ENCODE assay signal across 37 cellular contexts in the genomic region with DNA sequence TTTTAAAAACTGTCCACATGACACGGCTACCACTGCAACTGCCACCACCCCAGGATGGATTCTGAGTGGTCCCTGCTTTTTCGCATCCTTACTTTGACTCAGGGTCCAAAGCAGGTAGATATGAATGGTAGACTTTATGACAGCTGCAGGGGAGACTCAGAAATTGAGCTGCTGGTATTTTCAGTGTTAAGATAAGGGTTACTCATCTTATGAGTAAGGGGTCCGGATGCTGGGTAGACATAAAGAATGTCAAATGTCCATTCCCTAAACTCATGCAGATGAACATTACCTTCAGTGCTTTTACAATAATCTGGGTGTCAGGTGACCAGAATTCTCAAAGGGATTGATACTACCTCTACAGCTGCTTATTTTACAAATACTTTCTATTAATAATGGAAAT.
"Had no signal": no experiment of that assay in that cellular context is flagged by ENCODE, and none has a peak within 500 bp of the region (broad histone marks: within the 10 kb centered on the region; RNA-seq: fewer than 3 reads in every experiment).

No MANE protein-coding gene starts in this region.

- ATAC-seq: activated CD4-positive, CD25-positive, alpha-beta regulatory T cell treated with anti-CD3 and anti-CD28 coated beads, Interleukin-2, amount 50 U/mL, for 24 hours; gastrocnemius medialis; left cardiac atrium; naive thymus-derived CD4-positive, alpha-beta T cell; pancreas; psoas muscle; stimulated activated memory B cell treated with anti-CD40 and anti-IgM and Interleukin-4, amounts not matched to agents 10 μg/mL and 1 μg/mL and 100 μg/mL, for 72 hours; stimulated activated naive CD8-positive, alpha-beta T cell treated with anti-CD3 and anti-CD28 coated beads, Interleukin-15, amount 100 ng/mL, for 72 hours had no signal

- FAIRE-seq: colon, endometrium, pancreas, TTC549 had no signal

- DNase-seq: activated CD4-positive, alpha-beta T cell treated with anti-CD3 and anti-CD28 coated beads for 48 hours; activated CD4-positive, alpha-beta T cell treated with anti-CD3 and anti-CD28 coated beads, Interleukin-2, amount 50 U/mL, for 48 hours; activated CD8-positive, alpha-beta memory T cell treated with anti-CD3 and anti-CD28 coated beads for 24 hours; activated gamma-delta T cell; activated naive CD4-positive, alpha-beta T cell treated with anti-CD3 and anti-CD28 coated beads, Interleukin-2, amount 10 ng/mL, durations not matched to agents 7 days and 5 days; activated naive CD8-positive, alpha-beta T cell treated with anti-CD3 and anti-CD28 coated beads, Interleukin-2, amount 10 ng/mL, durations not matched to agents 7 days and 5 days; amniotic stem cell; dermis blood vessel endothelial cell; effector CD4-positive, alpha-beta T cell; gastrocnemius medialis; islet precursor cell; left cardiac atrium; mammary epithelial cell; naive thymus-derived CD4-positive, alpha-beta T cell; nucleus accumbens; pancreas; psoas muscle; sigmoid colon; stimulated activated CD4-positive, alpha-beta T cell treated with anti-CD3 and anti-CD28 coated beads, Interleukin-1b, Interleukin-23, amount 100 ng/mL, for 48 hours; stimulated activated CD4-positive, alpha-beta T cell treated with anti-CD3 and anti-CD28 coated beads, Interleukin-4, amount 100 ng/mL, for 4 hours; stimulated activated CD8-positive, alpha-beta memory T cell treated with anti-CD3 and anti-CD28 coated beads, Interleukin-4, amount 100 ng/mL, for 48 hours; stimulated activated naive CD8-positive, alpha-beta T cell treated with anti-CD3 and anti-CD28 coated beads, Interleukin-15, amount 100 ng/mL, for 72 hours; substantia nigra; T-helper 9 cell; upper lobe of left lung; WERI-Rb-1 had no signal

- H3K9me3 Mint-ChIP-seq: activated naive CD4-positive, alpha-beta T cell treated with anti-CD3 and anti-CD28 coated beads, Interleukin-2, amount 10 ng/mL, durations not matched to agents 7 days and 5 days; activated naive CD8-positive, alpha-beta T cell treated with anti-CD3 and anti-CD28 coated beads, Interleukin-2, amount 10 ng/mL, durations not matched to agents 7 days and 5 days; activated T-helper 1 cell treated with anti-CD3 and anti-CD28 coated beads, Interleukin-12 subunit alpha, Interleukin-12 subunit beta, Interleukin-2, Interleukin-4 antibody, amounts not matched to agents 30 ng/mL and 10 ng/mL and 1 ng/mL, durations not matched to agents 14 hours and 24 hours and 36 hours; central memory CD8-positive, alpha-beta T cell; stimulated activated memory B cell treated with anti-CD40 and anti-IgM and Interleukin-4, amounts not matched to agents 10 μg/mL and 1 μg/mL and 100 μg/mL, for 72 hours; stimulated activated naive CD8-positive, alpha-beta T cell treated with anti-CD3 and anti-CD28 coated beads, Interleukin-15, amount 100 ng/mL, for 72 hours had no signal

- H3K27ac Mint-ChIP-seq: activated naive CD4-positive, alpha-beta T cell treated with anti-CD3 and anti-CD28 coated beads, Interleukin-2, amount 10 ng/mL, durations not matched to agents 7 days and 5 days; activated naive CD8-positive, alpha-beta T cell treated with anti-CD3 and anti-CD28 coated beads, Interleukin-2, amount 10 ng/mL, durations not matched to agents 7 days and 5 days; activated T-helper 1 cell treated with anti-CD3 and anti-CD28 coated beads, Interleukin-12 subunit alpha, Interleukin-12 subunit beta, Interleukin-2, Interleukin-4 antibody, amounts not matched to agents 30 ng/mL and 10 ng/mL and 1 ng/mL, durations not matched to agents 14 hours and 24 hours and 36 hours; naive thymus-derived CD4-positive, alpha-beta T cell; stimulated activated memory B cell treated with anti-CD40 and anti-IgM and Interleukin-4, amounts not matched to agents 10 μg/mL and 1 μg/mL and 100 μg/mL, for 72 hours; stimulated activated naive CD8-positive, alpha-beta T cell treated with anti-CD3 and anti-CD28 coated beads, Interleukin-15, amount 100 ng/mL, for 72 hours had no signal

- H3K9me3 ChIP-seq: breast epithelium, gastrocnemius medialis, pancreas, psoas muscle, sigmoid colon, upper lobe of left lung, vagina had no signal

- H3K4me2 ChIP-seq: hepatocyte, smooth muscle cell had no signal

- H3K4me1 ChIP-seq: breast epithelium, gastrocnemius medialis, pancreas, psoas muscle, sigmoid colon, upper lobe of left lung, vagina had no signal

- H3K27ac ChIP-seq: breast epithelium, gastrocnemius medialis, hepatocyte, pancreas, psoas muscle, sigmoid colon, upper lobe of left lung, vagina, WERI-Rb-1 had no signal

- H3K4me3 Mint-ChIP-seq: activated naive CD4-positive, alpha-beta T cell treated with anti-CD3 and anti-CD28 coated beads, Interleukin-2, amount 10 ng/mL, durations not matched to agents 7 days and 5 days; activated naive CD8-positive, alpha-beta T cell treated with anti-CD3 and anti-CD28 coated beads, Interleukin-2, amount 10 ng/mL, durations not matched to agents 7 days and 5 days; activated T-helper 1 cell treated with anti-CD3 and anti-CD28 coated beads, Interleukin-12 subunit alpha, Interleukin-12 subunit beta, Interleukin-2, Interleukin-4 antibody, amounts not matched to agents 30 ng/mL and 10 ng/mL and 1 ng/mL, durations not matched to agents 14 hours and 24 hours and 36 hours; central memory CD8-positive, alpha-beta T cell; stimulated activated memory B cell treated with anti-CD40 and anti-IgM and Interleukin-4, amounts not matched to agents 10 μg/mL and 1 μg/mL and 100 μg/mL, for 72 hours; stimulated activated naive CD8-positive, alpha-beta T cell treated with anti-CD3 and anti-CD28 coated beads, Interleukin-15, amount 100 ng/mL, for 72 hours had no signal

- H3K36me3 ChIP-seq: breast epithelium, gastrocnemius medialis, pancreas, sigmoid colon, upper lobe of left lung, vagina, WERI-Rb-1 had no signal

- H3K4me3 ChIP-seq: breast epithelium, gastrocnemius medialis, hepatocyte, pancreas, psoas muscle, sigmoid colon, smooth muscle cell, upper lobe of left lung, vagina had no signal

- H3K27me3 Mint-ChIP-seq: stimulated activated memory B cell treated with anti-CD40 and anti-IgM and Interleukin-4, amounts not matched to agents 10 μg/mL and 1 μg/mL and 100 μg/mL, for 72 hours had no signal

- H2AFZ ChIP-seq: hepatocyte had no signal

- H3K36me3 Mint-ChIP-seq: activated naive CD4-positive, alpha-beta T cell treated with anti-CD3 and anti-CD28 coated beads, Interleukin-2, amount 10 ng/mL, durations not matched to agents 7 days and 5 days; activated naive CD8-positive, alpha-beta T cell treated with anti-CD3 and anti-CD28 coated beads, Interleukin-2, amount 10 ng/mL, durations not matched to agents 7 days and 5 days; stimulated activated memory B cell treated with anti-CD40 and anti-IgM and Interleukin-4, amounts not matched to agents 10 μg/mL and 1 μg/mL and 100 μg/mL, for 72 hours had no signal

- H3K79me2 ChIP-seq: hepatocyte had no signal

- H3K27me3 ChIP-seq: breast epithelium, gastrocnemius medialis, hepatocyte, pancreas, sigmoid colon, upper lobe of left lung, vagina had no signal

- H3K4me1 Mint-ChIP-seq: activated naive CD4-positive, alpha-beta T cell treated with anti-CD3 and anti-CD28 coated beads, Interleukin-2, amount 10 ng/mL, durations not matched to agents 7 days and 5 days; stimulated activated naive CD8-positive, alpha-beta T cell treated with anti-CD3 and anti-CD28 coated beads, Interleukin-15, amount 100 ng/mL, for 72 hours had no signal
